8 cellular contexts compared by ENCODE assay signal in the genomic region with DNA sequence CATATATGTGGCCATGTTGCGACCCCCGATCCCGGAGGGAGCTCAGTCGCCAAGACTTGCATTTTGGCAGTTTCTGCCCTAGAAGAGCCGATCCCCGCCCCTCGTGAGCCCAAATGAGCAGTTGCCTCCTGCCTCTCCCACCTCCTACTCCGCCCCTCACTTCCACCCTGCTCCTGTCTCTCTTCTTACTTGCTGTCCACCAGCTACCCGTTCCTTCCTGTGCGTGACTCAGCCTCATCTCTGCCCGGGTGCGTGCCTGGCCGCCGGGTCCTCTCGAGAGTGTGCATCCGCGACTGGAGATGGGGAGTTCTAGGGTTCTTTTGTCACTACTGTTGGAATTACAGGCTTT. TPM values are rescaled to one million over a fixed set of nuclear protein-coding genes. Genes with fewer than 3 reads are reported as not detected.
DNase-seq lines count a peak whose midpoint lies in the region; ATAC-seq and TF ChIP-seq lines count a peak whose summit lies in the region.

No MANE protein-coding gene starts in this region.

- DNase-seq in BE2C (peak; percentile 73), esophagus squamous epithelium (lab: John Stamatoyannopoulos, UW) (peak; percentile 31)
- peak; percentile 81 to 83 for DNase-seq in activated T-cell treated with anti-CD3 and anti-CD28 coated beads, Interleukin-2, amount 50 U/mL, for 48 hours
- DNase-seq in naive thymus-derived CD8-positive, alpha-beta T cell: peak; percentile 38 to 82 (median 66)
- DNase-seq in stimulated activated naive B cell treated with anti-CD40 and anti-IgM and Interleukin-4, amounts not matched to agents 10 μg/mL and 1 μg/mL and 100 μg/mL, for 72 hours: peak; percentile 63

- no peak for TF ChIP-seq POLR2A in esophagus squamous epithelium (IDR thresholded peaks at IDR 0.05)

- H3K4me3 Mint-ChIP-seq in naive thymus-derived CD8-positive, alpha-beta T cell: peak overlapping the region; percentile 93 to 98 (median 96)
- peak overlapping the region; percentile 91 to 94 for H3K4me3 Mint-ChIP-seq in stimulated activated naive B cell treated with anti-CD40 and anti-IgM and Interleukin-4, amounts not matched to agents 10 μg/mL and 1 μg/mL and 100 μg/mL, for 72 hours

- H3K36me3 Mint-ChIP-seq in naive thymus-derived CD8-positive, alpha-beta T cell: peaks cover 5 to 34% (median 23%) of the 10 kb centered on the region in 3 donors
- peaks cover 17 to 47% of the 10 kb centered on the region in 2 donors for H3K36me3 Mint-ChIP-seq in stimulated activated naive B cell treated with anti-CD40 and anti-IgM and Interleukin-4, amounts not matched to agents 10 μg/mL and 1 μg/mL and 100 μg/mL, for 72 hours

- POLR2A ChIA-PET in naive thymus-derived CD8-positive, alpha-beta T cell (lab: Charles Lee): no interaction called here

- H3K27me3 ChIP-seq in BE2C (peaks cover 19% of the 10 kb centered on the region), esophagus squamous epithelium (peaks cover 0 to 9% (median 0%) of the 10 kb centered on the region in 4 donors)

- ATAC-seq in GM18909 (IDR thresholded peaks at IDR 0.05; ENCODE audit: poor library complexity, unreplicated experiment): peak; percentile 77
- ATAC-seq in HG03196 (IDR thresholded peaks at IDR 0.05; ENCODE audit: unreplicated experiment): peak; percentile 63
- ATAC-seq in naive thymus-derived CD8-positive, alpha-beta T cell: peak; percentile 73 to 78
- ATAC-seq in stimulated activated naive B cell treated with anti-CD40 and anti-IgM and Interleukin-4, amounts not matched to agents 10 μg/mL and 1 μg/mL and 100 μg/mL, for 72 hours (replicated peaks): peak; percentile 86

- H3K4me1 ChIP-seq in BE2C (peaks cover 3% of the 10 kb centered on the region; the same call in 1 of the 2 replicates), esophagus squamous epithelium (peaks cover 10 to 50% (median 39%) of the 10 kb centered on the region in 3 donors)

- H3K9me3 ChIP-seq in BE2C (no peaks in the 10 kb centered on the region), esophagus squamous epithelium (no peaks in the 10 kb centered on the region)

- intact Hi-C loops in esophagus squamous epithelium (cut with DNase I): no loop called here

- WGBS in esophagus squamous epithelium, 2 donors: 0 to 1% methylated on average over 11 to 17 of the region's 17 CpGs

- H3K4me3 ChIP-seq in BE2C (ENCODE audit: low read depth, low read length) (peak overlapping the region; percentile 96), esophagus squamous epithelium (peak overlapping the region; percentile 74 to 100 (median 92))

- H3K4me1 Mint-ChIP-seq in naive thymus-derived CD8-positive, alpha-beta T cell: peaks cover 38 to 63% (median 58%) of the 10 kb centered on the region in 4 donors
- H3K4me1 Mint-ChIP-seq in stimulated activated naive B cell treated with anti-CD40 and anti-IgM and Interleukin-4, amounts not matched to agents 10 μg/mL and 1 μg/mL and 100 μg/mL, for 72 hours: peaks cover 31 to 47% of the 10 kb centered on the region in 2 donors

- peaks cover 0 to 6% (median 0%) of the 10 kb centered on the region in 9 donors for H3K9me3 Mint-ChIP-seq in naive thymus-derived CD8-positive, alpha-beta T cell
- H3K9me3 Mint-ChIP-seq in stimulated activated naive B cell treated with anti-CD40 and anti-IgM and Interleukin-4, amounts not matched to agents 10 μg/mL and 1 μg/mL and 100 μg/mL, for 72 hours: no peaks in the 10 kb centered on the region

- H3K27ac ChIP-seq in esophagus squamous epithelium: peak overlapping the region; percentile 85 to 95 (median 91)

- H3K36me3 ChIP-seq in BE2C (peaks cover 11% of the 10 kb centered on the region), esophagus squamous epithelium (peaks cover 0 to 21% (median 3%) of the 10 kb centered on the region in 3 donors)

- peaks cover 0 to 3% (median 0%) of the 10 kb centered on the region in 5 donors for H3K27me3 Mint-ChIP-seq in naive thymus-derived CD8-positive, alpha-beta T cell
- H3K27me3 Mint-ChIP-seq in stimulated activated naive B cell treated with anti-CD40 and anti-IgM and Interleukin-4, amounts not matched to agents 10 μg/mL and 1 μg/mL and 100 μg/mL, for 72 hours: no peaks in the 10 kb centered on the region

- peak overlapping the region; percentile 84 to 99 (median 98) for H3K27ac Mint-ChIP-seq in naive thymus-derived CD8-positive, alpha-beta T cell
- peak overlapping the region; percentile 98 for H3K27ac Mint-ChIP-seq in stimulated activated naive B cell treated with anti-CD40 and anti-IgM and Interleukin-4, amounts not matched to agents 10 μg/mL and 1 μg/mL and 100 μg/mL, for 72 hours

- TF ChIP-seq CTCF in BE2C (IDR thresholded peaks at IDR 0.05; ENCODE audit: low read depth, low read length): no peak
- TF ChIP-seq CTCF in esophagus squamous epithelium (IDR thresholded peaks at IDR 0.05): no peak

TF ChIP-seq in PFSK-1, 5 proteins besides CTCF, POLR2A, EP300 and RAD21:
- no peak for TF ChIP-seq TAF1 (IDR thresholded peaks at IDR 0.05; ENCODE audit: borderline replicate concordance, insufficient read depth, low read length)
- 0 out of 2 replicates have a peak, but pooled peaks have one; percentile 45 for TF ChIP-seq SIN3A (IDR thresholded peaks at IDR 0.05; ENCODE audit: borderline replicate concordance, insufficient read depth, low read length)
- TF ChIP-seq, protein P1, sequence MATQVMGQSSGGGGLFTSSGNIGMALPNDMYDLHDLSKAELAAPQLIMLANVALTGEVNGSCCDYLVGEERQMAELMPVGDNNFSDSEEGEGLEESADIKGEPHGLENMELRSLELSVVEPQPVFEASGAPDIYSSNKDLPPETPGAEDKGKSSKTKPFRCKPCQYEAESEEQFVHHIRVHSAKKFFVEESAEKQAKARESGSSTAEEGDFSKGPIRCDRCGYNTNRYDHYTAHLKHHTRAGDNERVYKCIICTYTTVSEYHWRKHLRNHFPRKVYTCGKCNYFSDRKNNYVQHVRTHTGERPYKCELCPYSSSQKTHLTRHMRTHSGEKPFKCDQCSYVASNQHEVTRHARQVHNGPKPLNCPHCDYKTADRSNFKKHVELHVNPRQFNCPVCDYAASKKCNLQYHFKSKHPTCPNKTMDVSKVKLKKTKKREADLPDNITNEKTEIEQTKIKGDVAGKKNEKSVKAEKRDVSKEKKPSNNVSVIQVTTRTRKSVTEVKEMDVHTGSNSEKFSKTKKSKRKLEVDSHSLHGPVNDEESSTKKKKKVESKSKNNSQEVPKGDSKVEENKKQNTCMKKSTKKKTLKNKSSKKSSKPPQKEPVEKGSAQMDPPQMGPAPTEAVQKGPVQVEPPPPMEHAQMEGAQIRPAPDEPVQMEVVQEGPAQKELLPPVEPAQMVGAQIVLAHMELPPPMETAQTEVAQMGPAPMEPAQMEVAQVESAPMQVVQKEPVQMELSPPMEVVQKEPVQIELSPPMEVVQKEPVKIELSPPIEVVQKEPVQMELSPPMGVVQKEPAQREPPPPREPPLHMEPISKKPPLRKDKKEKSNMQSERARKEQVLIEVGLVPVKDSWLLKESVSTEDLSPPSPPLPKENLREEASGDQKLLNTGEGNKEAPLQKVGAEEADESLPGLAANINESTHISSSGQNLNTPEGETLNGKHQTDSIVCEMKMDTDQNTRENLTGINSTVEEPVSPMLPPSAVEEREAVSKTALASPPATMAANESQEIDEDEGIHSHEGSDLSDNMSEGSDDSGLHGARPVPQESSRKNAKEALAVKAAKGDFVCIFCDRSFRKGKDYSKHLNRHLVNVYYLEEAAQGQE (IDR thresholded peaks at IDR 0.05; ENCODE audit: insufficient read depth in 1 of 2, low read depth in 2 of 2, low read length in 2 of 2): peak in 1 of 2 experiments; percentile 73; a peak in 1 of 4 replicates

RNA-seq across cellular contexts. Expression of gene GPATCH2L, which starts 0.6 kb away (rescaled TPM):
- polyA plus RNA-seq in BE2C (2012; ENCODE audit: insufficient read depth, insufficient read length, low read depth): 38.3 TPM
- 8.8 TPM for polyA plus RNA-seq in PFSK-1 (2012; ENCODE audit: insufficient read length, low read depth)
- 10 to 100 TPM; 20.1 to 40.8 (median 34.4) TPM for total RNA-seq in esophagus squamous epithelium
- total RNA-seq in naive thymus-derived CD8-positive, alpha-beta T cell: 10 to 100 TPM; 61.8 to 63.3 TPM
- 10 to 100 TPM in 2 of 3 donors, 1 to 10 TPM in 1; 9.5 to 12.8 (median 12.5) TPM for polyA plus RNA-seq in naive thymus-derived CD8-positive, alpha-beta T cell

Comparison
In these comparisons a context has a peak if more than half of its experiments do, and no peak if none do; other contexts are left out.
1. Peak in every context shown above with its lines: DNase-seq, ATAC-seq, H3K4me3 ChIP-seq and H3K27ac ChIP-seq.
2. DNase-seq: peak in every context shown above with its lines; median percentile 82 in activated T-cell treated with anti-CD3 and anti-CD28 coated beads, Interleukin-2, amount 50 U/mL, for 48 hours; 73 in BE2C; 66 in naive thymus-derived CD8-positive, alpha-beta T cell; 63 in stimulated activated naive B cell treated with anti-CD40 and anti-IgM and Interleukin-4, amounts not matched to agents 10 μg/mL and 1 μg/mL and 100 μg/mL, for 72 hours; 31 in esophagus squamous epithelium.